26 cellular contexts compared by ENCODE assay signal in genomic region chr15:52259503-52259902, GRCh38.
"Had no signal": no experiment of that assay in that cellular context is flagged by ENCODE, and none has a peak within 500 bp of the region (broad histone marks: within the 10 kb centered on the region; RNA-seq: fewer than 3 reads in every experiment).

No MANE protein-coding gene starts in this region.

- H3K9me3 Mint-ChIP-seq: activated CD4-positive, alpha-beta T cell treated with anti-CD3 and anti-CD28 coated beads, Interleukin-2, amount 10 ng/mL, durations not matched to agents 7 days and 5 days; activated T-helper 2 cell treated with anti-CD3 and anti-CD28 coated beads, Interferon-gamma antibody, Interleukin-2, Interleukin-4, amounts not matched to agents 10 μg/mL and 5 μg/mL and 100 μg/mL, durations not matched to agents 14 hours and 24 hours and 36 hours; nephron progenitor cell; stimulated activated naive CD8-positive, alpha-beta T cell treated with anti-CD3 and anti-CD28 coated beads, Interleukin-15, Interleukin-2, amounts not matched to agents 100 ng/mL and 50 ng/mL, for 24 hours; T-helper 1 cell treated with Interleukin-12 subunit alpha and Interleukin-12 subunit beta and Interleukin-4 antibody, amounts not matched to agents 30 μg/mL and 1 μg/mL, for 36 hours had no signal

- H3K27ac Mint-ChIP-seq: activated naive CD8-positive, alpha-beta T cell; activated T-helper 2 cell treated with anti-CD3 and anti-CD28 coated beads, Interferon-gamma antibody, Interleukin-2, Interleukin-4, amounts not matched to agents 10 μg/mL and 5 μg/mL and 100 μg/mL, durations not matched to agents 14 hours and 24 hours and 36 hours; nephron progenitor cell; stimulated activated naive CD8-positive, alpha-beta T cell treated with anti-CD3 and anti-CD28 coated beads, Interleukin-15, Interleukin-2, amounts not matched to agents 100 ng/mL and 50 ng/mL, for 24 hours had no signal

- H3K27ac ChIP-seq: epithelial cell of prostate, sigmoid colon, tibial artery had no signal

- H3K36me3 ChIP-seq: cardiac muscle cell, sigmoid colon, tibial artery had no signal

- ATAC-seq: gastroesophageal sphincter, left ventricle myocardium superior, mucosa of descending colon had no signal

- H3K27me3 Mint-ChIP-seq: activated CD4-positive, alpha-beta T cell treated with anti-CD3 and anti-CD28 coated beads, Interleukin-2, amount 10 ng/mL, durations not matched to agents 7 days and 5 days; activated naive CD8-positive, alpha-beta T cell; stimulated activated naive CD8-positive, alpha-beta T cell treated with anti-CD3 and anti-CD28 coated beads, Interleukin-15, Interleukin-2, amounts not matched to agents 100 ng/mL and 50 ng/mL, for 24 hours had no signal

- H3K27me3 ChIP-seq: cardiac muscle cell, gastroesophageal sphincter, sigmoid colon, tibial artery had no signal

- H3K4me3 ChIP-seq: cardiac muscle cell, gastroesophageal sphincter, mucosa of descending colon, sigmoid colon, tibial artery had no signal

- H3K36me3 Mint-ChIP-seq: activated naive CD8-positive, alpha-beta T cell had no signal

- H3K9me3 ChIP-seq: gastroesophageal sphincter, mucosa of descending colon, sigmoid colon, tibial artery had no signal

- DNase-seq: activated CD4-positive, alpha-beta T cell treated with anti-CD3 and anti-CD28 coated beads, Interleukin-2, amount 10 ng/mL, durations not matched to agents 7 days and 5 days; activated CD4-positive, CD25-positive, alpha-beta regulatory T cell treated with anti-CD3 and anti-CD28 coated beads, Interleukin-2, amount 50 U/mL, for 72 hours; activated naive CD4-positive, alpha-beta T cell; activated T-cell treated with anti-CD3 and anti-CD28 coated beads, Interleukin-2, amount 50 U/mL, for 1 hour; amniotic stem cell; cortex of kidney; head of caudate nucleus; hypothalamus; left ventricle myocardium superior; mesenchymal stem cell; mucosa of descending colon; nephron progenitor cell; occipital lobe; posterior cingulate gyrus; retina; sigmoid colon; stimulated activated CD4-positive, alpha-beta T cell treated with anti-CD3 and anti-CD28 coated beads, Interleukin-2, amount 100 ng/mL, for 48 hours; substantia nigra; tibial artery had no signal

- H3K4me3 Mint-ChIP-seq: activated CD4-positive, alpha-beta T cell treated with anti-CD3 and anti-CD28 coated beads, Interleukin-2, amount 10 ng/mL, durations not matched to agents 7 days and 5 days; activated naive CD8-positive, alpha-beta T cell; nephron progenitor cell; stimulated activated naive CD8-positive, alpha-beta T cell treated with anti-CD3 and anti-CD28 coated beads, Interleukin-15, Interleukin-2, amounts not matched to agents 100 ng/mL and 50 ng/mL, for 24 hours; T-helper 1 cell treated with Interleukin-12 subunit alpha and Interleukin-12 subunit beta and Interleukin-4 antibody, amounts not matched to agents 30 μg/mL and 1 μg/mL, for 36 hours had no signal
